Comparison of ENCODE assay signal across 1 cellular context in the genomic region with DNA sequence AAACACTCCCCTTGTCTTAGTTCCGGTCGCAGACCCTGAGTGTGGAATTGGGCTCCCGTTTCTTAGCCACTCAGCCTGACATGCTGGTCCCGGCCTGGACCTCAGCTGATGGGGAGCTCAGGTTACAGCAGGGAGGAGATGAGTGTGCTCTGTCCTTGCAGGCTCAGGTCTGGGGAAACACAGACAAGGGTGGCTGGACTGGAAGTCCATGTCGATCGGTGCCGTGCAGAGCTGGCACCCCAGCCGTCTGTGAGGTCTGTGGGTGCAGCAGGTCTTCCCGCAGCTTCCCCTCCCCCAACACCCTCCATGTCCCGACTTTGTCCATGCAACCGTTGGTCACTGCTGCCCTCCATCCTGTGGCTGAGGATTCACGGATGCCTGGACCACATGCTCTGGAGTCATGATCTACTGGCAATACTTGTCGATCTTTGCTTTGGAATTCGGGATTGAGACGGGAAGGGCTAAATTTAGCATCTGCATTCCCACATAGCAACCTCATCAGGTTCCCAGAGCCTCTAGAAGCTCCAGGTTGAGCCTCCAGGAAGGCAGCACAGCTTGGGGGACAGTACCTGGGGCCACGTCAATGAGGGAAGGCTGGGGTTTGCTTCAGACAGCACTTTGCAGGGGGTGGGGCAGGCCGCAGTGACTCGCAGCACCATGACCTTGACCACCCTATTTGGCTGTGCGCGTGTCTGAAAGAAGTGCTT.
TF ChIP-seq lines count a peak whose summit lies in the region.

No MANE protein-coding gene starts in this region.

TF ChIP-seq in HepG2, 621 proteins besides CTCF, POLR2A, EP300 and RAD21 (continued from another document):
- TF ChIP-seq, protein P1, sequence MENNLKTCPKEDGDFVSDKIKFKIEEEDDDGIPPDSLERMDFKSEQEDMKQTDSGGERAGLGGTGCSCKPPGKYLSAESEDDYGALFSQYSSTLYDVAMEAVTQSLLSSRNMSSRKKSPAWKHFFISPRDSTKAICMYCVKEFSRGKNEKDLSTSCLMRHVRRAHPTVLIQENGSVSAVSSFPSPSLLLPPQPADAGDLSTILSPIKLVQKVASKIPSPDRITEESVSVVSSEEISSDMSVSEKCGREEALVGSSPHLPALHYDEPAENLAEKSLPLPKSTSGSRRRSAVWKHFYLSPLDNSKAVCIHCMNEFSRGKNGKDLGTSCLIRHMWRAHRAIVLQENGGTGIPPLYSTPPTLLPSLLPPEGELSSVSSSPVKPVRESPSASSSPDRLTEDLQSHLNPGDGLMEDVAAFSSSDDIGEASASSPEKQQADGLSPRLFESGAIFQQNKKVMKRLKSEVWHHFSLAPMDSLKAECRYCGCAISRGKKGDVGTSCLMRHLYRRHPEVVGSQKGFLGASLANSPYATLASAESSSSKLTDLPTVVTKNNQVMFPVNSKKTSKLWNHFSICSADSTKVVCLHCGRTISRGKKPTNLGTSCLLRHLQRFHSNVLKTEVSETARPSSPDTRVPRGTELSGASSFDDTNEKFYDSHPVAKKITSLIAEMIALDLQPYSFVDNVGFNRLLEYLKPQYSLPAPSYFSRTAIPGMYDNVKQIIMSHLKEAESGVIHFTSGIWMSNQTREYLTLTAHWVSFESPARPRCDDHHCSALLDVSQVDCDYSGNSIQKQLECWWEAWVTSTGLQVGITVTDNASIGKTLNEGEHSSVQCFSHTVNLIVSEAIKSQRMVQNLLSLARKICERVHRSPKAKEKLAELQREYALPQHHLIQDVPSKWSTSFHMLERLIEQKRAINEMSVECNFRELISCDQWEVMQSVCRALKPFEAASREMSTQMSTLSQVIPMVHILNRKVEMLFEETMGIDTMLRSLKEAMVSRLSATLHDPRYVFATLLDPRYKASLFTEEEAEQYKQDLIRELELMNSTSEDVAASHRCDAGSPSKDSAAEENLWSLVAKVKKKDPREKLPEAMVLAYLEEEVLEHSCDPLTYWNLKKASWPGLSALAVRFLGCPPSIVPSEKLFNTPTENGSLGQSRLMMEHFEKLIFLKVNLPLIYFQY (CRISPR knock-in tag; IDR thresholded peaks at IDR 0.05; ENCODE audit: borderline replicate concordance): no peak
- TF ChIP-seq TBP (CRISPR knock-in tag; IDR thresholded peaks at IDR 0.05): no peak
